In the genomic region with DNA sequence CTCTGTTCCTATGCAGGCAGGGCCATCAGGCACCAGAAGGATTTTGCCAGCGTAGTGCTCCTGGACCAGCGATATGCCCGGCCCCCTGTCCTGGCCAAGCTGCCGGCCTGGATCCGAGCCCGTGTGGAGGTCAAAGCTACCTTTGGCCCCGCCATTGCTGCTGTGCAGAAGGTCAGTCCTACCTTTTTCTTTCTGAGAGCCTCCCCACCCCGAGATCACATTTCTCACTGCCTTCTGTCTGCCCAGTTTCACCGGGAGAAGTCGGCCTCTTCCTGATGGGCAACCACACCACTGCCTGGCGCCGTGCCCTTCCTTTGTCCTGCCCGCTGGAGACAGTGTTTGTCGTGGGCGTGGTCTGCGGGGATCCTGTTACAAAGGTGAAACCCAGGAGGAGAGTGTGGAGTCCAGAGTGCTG, we compare ENCODE assay signal across 8 cellular contexts. TPM values are rescaled to one million over a fixed set of nuclear protein-coding genes. Genes with fewer than 3 reads are reported as not detected.
DNase-seq lines count a peak whose midpoint lies in the region; TF ChIP-seq lines count a peak whose summit lies in the region.
"Not testable (repeated sequence)": the region's sequence is repeated elsewhere in the genome, so short reads cannot be mapped to it uniquely, and the experiment has no call there.

No MANE protein-coding gene starts in this region.

- intact Hi-C loops in stomach (cut with DNase I; ENCODE audit: low total_unique reads) = not testable (repeated sequence)

- not testable (repeated sequence) for H3K27me3 ChIP-seq in stomach

- CTCF ChIA-PET in HEK293 (lab: Yijun Ruan, JAX) = not testable (repeated sequence)

- not testable (repeated sequence) for H3K9me3 ChIP-seq in HEK293 (ENCODE audit: control insufficient read depth, insufficient read depth, low read depth, low read length); stomach

- TF ChIP-seq EP300 in stomach (IDR thresholded peaks at IDR 0.05) = not testable (repeated sequence)

- not testable (repeated sequence) for H3K4me1 ChIP-seq in HEK293 (ENCODE audit: control insufficient read depth, insufficient read depth, low read length)
- peaks cover 0 to 17% (median 3%) of the 10 kb centered on the region in 4 donors for H3K4me1 ChIP-seq in stomach

- not testable (repeated sequence) for TF ChIP-seq POLR2A in stomach (IDR thresholded peaks at IDR 0.05)

- DNase-seq in COR-L47 (lab: John Stamatoyannopoulos, UW) (peak; percentile 82), NCI-H2029 (lab: John Stamatoyannopoulos, UW) (peak; percentile 94), NCI-H510A treated with DMSO at 0.1 percent for 48 hours (lab: John Stamatoyannopoulos, UW) (peak; percentile 67), SW480 (ENCODE audit: low spot score) (peak; percentile 76), glomerular visceral epithelial cell (ENCODE audit: extremely low spot score) (peak; percentile 37), mesenteric fat pad (ENCODE audit: low spot score) (peak; percentile 88), stomach (peak; percentile 96)

- TF ChIP-seq CTCF in HEK293 (tag by site-specific recombination; IDR thresholded peaks at IDR 0.05); stomach (IDR thresholded peaks at IDR 0.05): not testable (repeated sequence)

- POLR2A ChIA-PET in HEK293 (lab: Yijun Ruan, JAX) = not testable (repeated sequence)

- H3K4me3 ChIP-seq in HEK293 (ENCODE audit: low read depth, low read length); stomach: not testable (repeated sequence)

- 32 to 46% (median 40%) methylated on average over 16 of the region's 16 CpGs; no CpG with 5 or more reads in 1 of the 5 donors for WGBS in stomach, 5 donors

- H3K36me3 ChIP-seq in HEK293 (ENCODE audit: control insufficient read depth in 2 of 2, insufficient read depth in 1 of 2, low read length in 2 of 2) (peaks cover 0 to 43% of the 10 kb centered on the region in 2 experiments; a peak in 2 of 3 replicates), stomach (peaks cover 6 to 50% (median 14%) of the 10 kb centered on the region in 4 donors)

- not testable (repeated sequence) for H3K27ac ChIP-seq in HEK293 (ENCODE audit: extremely low read depth, low read depth, low read length)
- H3K27ac ChIP-seq in stomach = peak overlapping the region in 3 of 5 donors; percentile 15 to 53 (median 42)

TF ChIP-seq in HEK293, 187 proteins besides CTCF, POLR2A, EP300 and RAD21:
- 0 out of 2 replicates have a peak, but pooled peaks have one; percentile 18 for TF ChIP-seq KLF1 (tag by site-specific recombination; IDR thresholded peaks at IDR 0.05)

RNA-seq across cellular contexts. Expression of gene DDX11, which starts 29.9 kb away (rescaled TPM):
- total RNA-seq in mesenteric fat pad (28.3 TPM), stomach (100 to 1,000 TPM in 1 of 5 donors, 10 to 100 TPM in 4; 17.3 to 104 (median 38.3) TPM)
- 10 to 100 TPM in 2 of 3 donors, 1 to 10 TPM in 1; 9.1 to 15.3 (median 12.2) TPM for polyA plus RNA-seq in stomach

Comparison
In these comparisons a context has a peak if more than half of its experiments do, and no peak if none do; other contexts are left out.
1. DNase-seq: peak in every context shown above with its lines; median percentile 96 in stomach; 94 in NCI-H2029; 88 in mesenteric fat pad; 82 in COR-L47; 76 in SW480; 67 in NCI-H510A treated with DMSO at 0.1 percent for 48 hours; 37 in glomerular visceral epithelial cell.